In genomic region chr18:12947355-12948054, GRCh38 we compare ENCODE assay signal across 1 cellular context.
TF ChIP-seq lines count a peak whose summit lies in the region.

SEH1L (plus strand) TSS chr18:12948011; CDS start chr18:12948122, 111 bp downstream.

TF ChIP-seq in K562, 482 proteins besides CTCF, POLR2A, EP300 and RAD21 (continued from another document and continues in another):
- peak; percentile 37; the same call in 1 of the 2 replicates for TF ChIP-seq PBX2 (CRISPR knock-in tag; IDR thresholded peaks at IDR 0.05; ENCODE audit: low read depth)
- 0 out of 2 replicates have a peak, but pooled peaks have one; percentile 21 for TF ChIP-seq PBX2 (tag; conservative IDR thresholded peaks at IDR 0.05; ENCODE audit: low read depth)
- no peak for TF ChIP-seq ZNF583 (CRISPR knock-in tag; IDR thresholded peaks at IDR 0.05)
- TF ChIP-seq ZNF133 (CRISPR knock-in tag; IDR thresholded peaks at IDR 0.05), result no peak
- peak; percentile 40; the same call in 1 of the 2 replicates for TF ChIP-seq CREB3L1 (IDR thresholded peaks at IDR 0.05; ENCODE audit: borderline replicate concordance, low read depth)
- TF ChIP-seq ZNF77 (CRISPR knock-in tag; IDR thresholded peaks at IDR 0.05), result no peak
- TF ChIP-seq ZNF395 (CRISPR knock-in tag; IDR thresholded peaks at IDR 0.05), result no peak
- TF ChIP-seq CBFA2T3 (IDR thresholded peaks at IDR 0.05), result no peak
- no peak for TF ChIP-seq TRIM24 (IDR thresholded peaks at IDR 0.05)
- no peak for TF ChIP-seq ZNF197 (CRISPR knock-in tag; IDR thresholded peaks at IDR 0.05; ENCODE audit: low read depth)
- TF ChIP-seq CBFA2T2 (conservative IDR thresholded peaks at IDR 0.05), result no peak
- TF ChIP-seq PATZ1 (CRISPR knock-in tag; IDR thresholded peaks at IDR 0.05; ENCODE audit: borderline replicate concordance), result no peak
- TF ChIP-seq HSF4 (CRISPR knock-in tag; IDR thresholded peaks at IDR 0.05; ENCODE audit: borderline replicate concordance), result no peak
- no peak for TF ChIP-seq E2F5 (CRISPR knock-in tag; IDR thresholded peaks at IDR 0.05)
- no peak for TF ChIP-seq CBX1 (IDR thresholded peaks at IDR 0.05; ENCODE audit: low read depth)
- no peak for TF ChIP-seq JUN (IDR thresholded peaks at IDR 0.05; ENCODE audit: borderline replicate concordance, low read depth, low read length)
- TF ChIP-seq JUN (CRISPR knock-in tag; IDR thresholded peaks at IDR 0.05; ENCODE audit: borderline replicate concordance), result 0 out of 2 replicates have a peak, but pooled peaks have one; percentile 37
- TF ChIP-seq ZBTB7A (IDR thresholded peaks at IDR 0.05; ENCODE audit: borderline replicate concordance, control insufficient read depth, low read depth, low read length), result peak; percentile 1; the same call in 1 of the 2 replicates
- TF ChIP-seq E2F1 (CRISPR knock-in tag; IDR thresholded peaks at IDR 0.05), result peak; percentile 58; the same call in 1 of the 2 replicates
- no peak for TF ChIP-seq HLTF (IDR thresholded peaks at IDR 0.05)
- peak; percentile 56 for TF ChIP-seq KDM5B (IDR thresholded peaks at IDR 0.05; ENCODE audit: insufficient replicate concordance, low read depth, low read length)
- TF ChIP-seq BDP1 (IDR thresholded peaks at IDR 0.05; ENCODE audit: insufficient read depth, insufficient read length), result no peak
- no peak for TF ChIP-seq ZNF445 (CRISPR knock-in tag; IDR thresholded peaks at IDR 0.05; ENCODE audit: low read depth)
- TF ChIP-seq NCOR1 (IDR thresholded peaks at IDR 0.05), result 0 out of 2 replicates have a peak, but pooled peaks have one; percentile 7
- TF ChIP-seq CHCHD3 (CRISPR knock-in tag; IDR thresholded peaks at IDR 0.05), result no peak
- no peak for TF ChIP-seq HMGXB4 (CRISPR knock-in tag; IDR thresholded peaks at IDR 0.05)
- TF ChIP-seq FOXP1 (CRISPR knock-in tag; IDR thresholded peaks at IDR 0.05), result peak; percentile 74
- no peak for TF ChIP-seq NFE2L1 (tag; IDR thresholded peaks at IDR 0.05; ENCODE audit: borderline replicate concordance, low read depth)
- TF ChIP-seq PHF21A (IDR thresholded peaks at IDR 0.05; ENCODE audit: borderline replicate concordance, low read depth), result peak; percentile 24; the same call in 1 of the 2 replicates
- TF ChIP-seq CEBPG (CRISPR knock-in tag; IDR thresholded peaks at IDR 0.05), result no peak
- TF ChIP-seq CEBPG (tag; conservative IDR thresholded peaks at IDR 0.05 in 1 of 2, IDR thresholded peaks at IDR 0.05 in 1 of 2), result no peak
- no peak; the same call in 1 of the 2 replicates for TF ChIP-seq ZNF609 (CRISPR knock-in tag; IDR thresholded peaks at IDR 0.05; ENCODE audit: borderline replicate concordance)
- no peak for TF ChIP-seq HEY1 (CRISPR knock-in tag; IDR thresholded peaks at IDR 0.05; ENCODE audit: borderline replicate concordance)
- 0 out of 4 replicates have a peak, but pooled peaks of 1 of the 2 experiments have one; percentile 39 for TF ChIP-seq MLLT1 (IDR thresholded peaks at IDR 0.05)
- TF ChIP-seq TCF3 (CRISPR knock-in tag; IDR thresholded peaks at IDR 0.05), result 0 out of 2 replicates have a peak, but pooled peaks have one; percentile 3
- no peak; the same call in 1 of the 2 replicates for TF ChIP-seq SP1 (CRISPR knock-in tag; IDR thresholded peaks at IDR 0.05)
- TF ChIP-seq NCOA2 (IDR thresholded peaks at IDR 0.05; ENCODE audit: partially characterized antibody in 2 of 2), result no peak
- no peak for TF ChIP-seq RBM15 (IDR thresholded peaks at IDR 0.05; ENCODE audit: insufficient read depth, low read length)
- TF ChIP-seq SMAD2 (IDR thresholded peaks at IDR 0.05; ENCODE audit: low read depth, low read length), result no peak
- peak; percentile 65 for TF ChIP-seq POLR2B (IDR thresholded peaks at IDR 0.05; ENCODE audit: low read depth, partially characterized antibody)
- peak; percentile 19 for TF ChIP-seq MEIS2 (IDR thresholded peaks at IDR 0.05; ENCODE audit: partially characterized antibody)
- peak; percentile 37; the same call in 1 of the 2 replicates for TF ChIP-seq USF1 (CRISPR knock-in tag; IDR thresholded peaks at IDR 0.05)
